Comparison of ENCODE assay signal across 8 cellular contexts in the genomic region with DNA sequence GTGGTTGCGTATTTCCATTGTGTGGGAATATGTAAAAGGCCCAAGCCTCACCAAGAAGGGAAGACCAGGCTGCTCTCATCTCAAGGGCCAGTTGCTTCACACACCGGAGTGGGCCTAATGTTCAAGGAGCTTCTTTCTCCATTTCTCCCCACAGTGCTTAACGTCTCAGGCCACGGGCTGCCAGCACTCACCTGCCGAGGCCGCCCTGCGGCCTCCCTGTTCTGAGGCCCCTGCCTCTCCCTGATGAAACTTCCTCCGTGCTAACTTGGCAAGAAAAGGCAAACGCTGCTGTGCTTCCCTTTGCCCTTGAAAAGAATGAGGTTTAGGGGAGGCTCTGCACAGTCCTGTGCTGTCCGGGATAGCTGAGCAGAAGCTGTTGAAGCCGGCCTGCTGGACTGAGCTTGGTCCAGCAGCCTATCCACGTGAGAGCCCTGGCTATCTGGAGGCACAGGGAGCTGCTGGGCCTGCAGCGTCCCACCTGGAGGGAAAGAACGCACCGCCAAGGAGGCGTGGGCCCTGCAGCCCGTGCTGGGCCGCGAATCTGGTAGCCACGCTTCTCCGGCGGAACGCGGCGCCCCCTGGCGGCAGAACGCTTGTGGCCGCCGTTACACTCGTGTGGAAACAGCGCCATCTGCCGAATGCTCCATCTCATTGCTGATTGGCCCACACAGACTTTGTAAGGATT.
DNase-seq lines count a peak whose midpoint lies in the region; ATAC-seq and TF ChIP-seq lines count a peak whose summit lies in the region.

No MANE protein-coding gene starts in this region.

- H3K4me1 Mint-ChIP-seq in activated CD4-positive, alpha-beta T cell treated with anti-CD3 and anti-CD28 coated beads for 36 hours = peaks cover 4% of the 10 kb centered on the region

- ATAC-seq in HG03175 (IDR thresholded peaks at IDR 0.05; ENCODE audit: unreplicated experiment) = peak; percentile 68
- peak; percentile 68 for ATAC-seq in activated CD4-positive, alpha-beta T cell treated with anti-CD3 and anti-CD28 coated beads for 36 hours

- H3K9me3 ChIP-seq in liver (ENCODE audit: control insufficient read depth in 4 of 4, low read length in 3 of 4) = no peaks in the 10 kb centered on the region

- 26% methylated on average over 32 of the region's 32 CpGs for WGBS in liver

- no peak overlapping the region for H3K4me3 ChIP-seq in liver (ENCODE audit: low read depth in 1 of 3, low read length in 3 of 3)

- H3K27ac ChIP-seq in liver (ENCODE audit: low read depth in 1 of 2, low read length in 2 of 2) = no peak overlapping the region

- peak; percentile 62 to 78 for DNase-seq in NCI-H524 (lab: John Stamatoyannopoulos, UW)
- no peak for DNase-seq in NCI-H524 treated with DMSO at 0.1 percent for 48 hours (lab: John Stamatoyannopoulos, UW)
- peak; percentile 68 for DNase-seq in NCI-H460 (ENCODE audit: extremely low read depth, low read depth)
- DNase-seq in activated CD4-positive, alpha-beta T cell treated with anti-CD3 and anti-CD28 coated beads for 36 hours = peak; percentile 94
- peak; percentile 73 for DNase-seq in cerebellum (ENCODE audit: low spot score)
- peak; percentile 73 to 89 for DNase-seq in stimulated activated CD4-positive, alpha-beta T cell treated with anti-CD3 and anti-CD28 coated beads, Interleukin-4, amount 100 ng/mL, for 4 hours

- no peaks in the 10 kb centered on the region for H3K9me3 Mint-ChIP-seq in activated CD4-positive, alpha-beta T cell treated with anti-CD3 and anti-CD28 coated beads for 36 hours (ENCODE audit: low read depth)

- peaks cover 5% of the 10 kb centered on the region for H3K27me3 Mint-ChIP-seq in activated CD4-positive, alpha-beta T cell treated with anti-CD3 and anti-CD28 coated beads for 36 hours

- CTCF ChIA-PET in activated CD4-positive, alpha-beta T cell treated with anti-CD3 and anti-CD28 coated beads for 36 hours (lab: Charles Lee) = interaction anchor here (0.6 to 22.1 kb wide), 24 partner anchors 9 to 518 kb away, joined by 3 to 495 read pairs (median 4); no protein-coding TSS in a partner anchor

- intact Hi-C loops in activated CD4-positive, alpha-beta T cell treated with anti-CD3 and anti-CD28 coated beads for 36 hours (cut with DNase I, micrococcal nuclease) = loop anchor here (1.0 to 5.0 kb wide), 5 partner anchors 45 to 435 kb away; no protein-coding TSS in a partner anchor

- peak; percentile 97 to 99 for TF ChIP-seq RAD21 in liver (IDR thresholded peaks at IDR 0.05)

- POLR2A ChIA-PET in activated CD4-positive, alpha-beta T cell treated with anti-CD3 and anti-CD28 coated beads for 36 hours (lab: Charles Lee) = no interaction called here

- H3K27ac Mint-ChIP-seq in activated CD4-positive, alpha-beta T cell treated with anti-CD3 and anti-CD28 coated beads for 36 hours = no peak overlapping the region

- no peak overlapping the region for H3K9ac ChIP-seq in liver (ENCODE audit: low read depth in 1 of 2, low read length in 2 of 2)

- no peaks in the 10 kb centered on the region for H3K36me3 ChIP-seq in liver (ENCODE audit: control insufficient read depth in 4 of 4, insufficient read depth in 3 of 4, low read depth in 1 of 4, low read length in 3 of 4)

- peaks cover 0 to 5% (median 1%) of the 10 kb centered on the region in 4 donors for H3K4me1 ChIP-seq in liver (ENCODE audit: control insufficient read depth in 4 of 4, insufficient read depth in 4 of 4, low read length in 3 of 4)

- H3K36me3 Mint-ChIP-seq in activated CD4-positive, alpha-beta T cell treated with anti-CD3 and anti-CD28 coated beads for 36 hours (ENCODE audit: low read depth) = no peaks in the 10 kb centered on the region

- TF ChIP-seq CTCF in liver (IDR thresholded peaks at IDR 0.05; ENCODE audit: low read depth, low read length, missing input control) = peak; percentile 100

- H3K27me3 ChIP-seq in liver (ENCODE audit: control insufficient read depth in 4 of 4, insufficient read depth in 4 of 4, low read length in 3 of 4) = no peaks in the 10 kb centered on the region

- no peak overlapping the region for H3K4me3 Mint-ChIP-seq in activated CD4-positive, alpha-beta T cell treated with anti-CD3 and anti-CD28 coated beads for 36 hours

TF ChIP-seq in liver, 16 proteins besides CTCF, POLR2A, EP300 and RAD21:
- TF ChIP-seq RXRA (IDR thresholded peaks at IDR 0.05) (no peak), MAX (IDR thresholded peaks at IDR 0.05) (no peak), GABPA (IDR thresholded peaks at IDR 0.05 in 1 of 2, conservative IDR thresholded peaks at IDR 0.05 in 1 of 2) (no peak), FOXA1 (IDR thresholded peaks at IDR 0.05) (no peak), YY1 (IDR thresholded peaks at IDR 0.05) (no peak), EGR1 (IDR thresholded peaks at IDR 0.05; ENCODE audit: low read depth in 2 of 2) (no peak), ZBTB33 (IDR thresholded peaks at IDR 0.05) (no peak), JUND (IDR thresholded peaks at IDR 0.05) (no peak)
- TF ChIP-seq, protein P1, sequence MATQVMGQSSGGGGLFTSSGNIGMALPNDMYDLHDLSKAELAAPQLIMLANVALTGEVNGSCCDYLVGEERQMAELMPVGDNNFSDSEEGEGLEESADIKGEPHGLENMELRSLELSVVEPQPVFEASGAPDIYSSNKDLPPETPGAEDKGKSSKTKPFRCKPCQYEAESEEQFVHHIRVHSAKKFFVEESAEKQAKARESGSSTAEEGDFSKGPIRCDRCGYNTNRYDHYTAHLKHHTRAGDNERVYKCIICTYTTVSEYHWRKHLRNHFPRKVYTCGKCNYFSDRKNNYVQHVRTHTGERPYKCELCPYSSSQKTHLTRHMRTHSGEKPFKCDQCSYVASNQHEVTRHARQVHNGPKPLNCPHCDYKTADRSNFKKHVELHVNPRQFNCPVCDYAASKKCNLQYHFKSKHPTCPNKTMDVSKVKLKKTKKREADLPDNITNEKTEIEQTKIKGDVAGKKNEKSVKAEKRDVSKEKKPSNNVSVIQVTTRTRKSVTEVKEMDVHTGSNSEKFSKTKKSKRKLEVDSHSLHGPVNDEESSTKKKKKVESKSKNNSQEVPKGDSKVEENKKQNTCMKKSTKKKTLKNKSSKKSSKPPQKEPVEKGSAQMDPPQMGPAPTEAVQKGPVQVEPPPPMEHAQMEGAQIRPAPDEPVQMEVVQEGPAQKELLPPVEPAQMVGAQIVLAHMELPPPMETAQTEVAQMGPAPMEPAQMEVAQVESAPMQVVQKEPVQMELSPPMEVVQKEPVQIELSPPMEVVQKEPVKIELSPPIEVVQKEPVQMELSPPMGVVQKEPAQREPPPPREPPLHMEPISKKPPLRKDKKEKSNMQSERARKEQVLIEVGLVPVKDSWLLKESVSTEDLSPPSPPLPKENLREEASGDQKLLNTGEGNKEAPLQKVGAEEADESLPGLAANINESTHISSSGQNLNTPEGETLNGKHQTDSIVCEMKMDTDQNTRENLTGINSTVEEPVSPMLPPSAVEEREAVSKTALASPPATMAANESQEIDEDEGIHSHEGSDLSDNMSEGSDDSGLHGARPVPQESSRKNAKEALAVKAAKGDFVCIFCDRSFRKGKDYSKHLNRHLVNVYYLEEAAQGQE (IDR thresholded peaks at IDR 0.05) = no peak
- TF ChIP-seq, protein P2, sequence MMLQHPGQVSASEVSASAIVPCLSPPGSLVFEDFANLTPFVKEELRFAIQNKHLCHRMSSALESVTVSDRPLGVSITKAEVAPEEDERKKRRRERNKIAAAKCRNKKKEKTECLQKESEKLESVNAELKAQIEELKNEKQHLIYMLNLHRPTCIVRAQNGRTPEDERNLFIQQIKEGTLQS (IDR thresholded peaks at IDR 0.05) = no peak
TF ChIP-seq in liver: peak in this region for 0.
